Comparison of ENCODE assay signal across 17 cellular contexts in the genomic region with DNA sequence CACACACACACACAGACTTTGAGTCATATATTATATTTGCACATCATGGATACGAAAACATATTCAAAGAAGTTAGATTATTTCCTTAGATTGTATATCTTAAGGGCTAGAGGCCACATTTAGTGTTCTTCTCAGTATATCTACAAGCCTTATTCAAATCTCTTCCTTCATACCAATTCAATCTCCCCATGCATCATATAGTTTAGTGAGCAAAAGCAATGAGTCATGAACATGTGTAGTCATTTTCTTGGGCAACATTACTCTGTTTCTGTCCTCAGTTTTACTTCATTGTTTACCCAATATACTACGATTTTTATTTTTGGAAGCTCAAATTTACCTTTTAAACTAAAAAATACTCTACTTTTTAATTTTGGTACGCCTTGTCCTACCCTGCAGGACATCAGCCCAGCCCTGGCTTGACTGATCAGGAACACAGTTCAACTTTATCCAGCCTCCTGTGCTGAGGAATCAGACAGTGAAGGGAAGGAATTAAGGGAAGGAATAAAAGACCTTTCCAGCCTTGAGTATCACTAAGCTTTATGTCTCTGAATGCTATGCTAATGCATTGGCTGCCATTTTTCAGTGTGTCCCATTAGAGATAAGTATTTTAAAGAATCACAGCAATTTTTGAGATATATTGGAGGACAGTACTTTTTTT.
A peak's percentile ranks its signal among the peaks of the same experiment; 100 is the strongest.
DNase-seq lines count a peak whose midpoint lies in the region; ATAC-seq and TF ChIP-seq lines count a peak whose summit lies in the region.
"Had no signal": no experiment of that assay in that cellular context is flagged by ENCODE, and none has a peak within 500 bp of the region (broad histone marks: within the 10 kb centered on the region; RNA-seq: fewer than 3 reads in every experiment).

No MANE protein-coding gene starts in this region.

- TF ChIP-seq POLR2A in IMR-90 (IDR thresholded peaks at IDR 0.05; ENCODE audit: low read depth, low read length) (no peak), thyroid gland (IDR thresholded peaks at IDR 0.05) (no peak)

- peak overlapping the region; percentile 66 for H2AFZ ChIP-seq in IMR-90 (replicated peaks; ENCODE audit: low read length, poor library complexity)

- H2AK5ac ChIP-seq in IMR-90 (ENCODE audit: low read depth, low read length), result peak overlapping the region; percentile 96

- no peaks in the 10 kb centered on the region for H3K9me1 ChIP-seq in IMR-90 (ENCODE audit: insufficient read depth, low read length)

- no peaks in the 10 kb centered on the region for H4K20me1 ChIP-seq in IMR-90 (ENCODE audit: insufficient read depth, low read length)

- peak overlapping the region; percentile 80; the same call in 1 of the 2 replicates for H3K9ac ChIP-seq in IMR-90 (ENCODE audit: low read depth, low read length)

- peak overlapping the region; percentile 97 for H2BK5ac ChIP-seq in IMR-90 (ENCODE audit: low read depth, low read length, poor library complexity, severe bottlenecking)

- DNase-seq in AG08395 (ENCODE audit: low spot score) (peak; percentile 61), IMR-90 (peak; percentile 90), brain microvascular endothelial cell (no peak), fibroblast of the conjunctiva (ENCODE audit: low read depth) (peak; percentile 43), thyroid gland (no peak), NCI-H128 (lab: John Stamatoyannopoulos, UW; ENCODE audit: unreplicated experiment) (no peak), NOMO-1 treated with DMSO at 0.1 percent for 48 hours (lab: John Stamatoyannopoulos, UW; ENCODE audit: unreplicated experiment) (no peak), SIG-M5 (lab: John Stamatoyannopoulos, UW) (no peak)
- DNase-seq: activated CD8-positive, alpha-beta memory T cell treated with anti-CD3 and anti-CD28 coated beads for 24 hours; activated effector memory CD4-positive, alpha-beta T cell treated with Interleukin-2 at 50 U/mL for 16 hours; effector CD4-positive, alpha-beta T cell; GOT3; head of caudate nucleus; kidney; NCI-H1417; stimulated activated naive CD4-positive, alpha-beta T cell had no signal

- H4K8ac ChIP-seq in IMR-90 (ENCODE audit: low read depth in 2 of 2, low read length in 2 of 2), result peak overlapping the region; percentile 66 to 95

- intact Hi-C loops in IMR-90 (cut with micrococcal nuclease), result no loop called here
- intact Hi-C loops in thyroid gland (cut with DNase I), result no loop called here

- H2BK15ac ChIP-seq in IMR-90 (ENCODE audit: low read depth, low read length), result peak overlapping the region; percentile 94

- in situ Hi-C loops in IMR-90 (cut with MboI; ENCODE audit: low sequenced_read_pairs), result no loop called here
- in situ Hi-C loops in brain microvascular endothelial cell (cut with HindIII; ENCODE audit: low pct_ligation_motif_present, low sequenced_read_pairs), result no loop called here

- H3K23ac ChIP-seq in IMR-90 (ENCODE audit: low read depth, low read length), result peak overlapping the region; percentile 43; the same call in 1 of the 2 replicates

- peak overlapping the region; percentile 90 for H3K4me2 ChIP-seq in IMR-90 (ENCODE audit: low read depth, low read length)

- ATAC-seq in IMR-90 (ENCODE audit: low read depth), result peak; percentile 98

- CTCF ChIA-PET in IMR-90 (lab: Yijun Ruan, JAX), result interaction anchor here (0.6 to 0.9 kb wide), 2 partner anchors 9 to 23 kb away, joined by 3 read pairs; no protein-coding TSS in a partner anchor

- no peaks in the 10 kb centered on the region for H3K27me3 ChIP-seq in IMR-90 (ENCODE audit: control insufficient read depth, insufficient read depth, low read length)
- no peaks in the 10 kb centered on the region for H3K27me3 ChIP-seq in brain microvascular endothelial cell (replicated peaks)
- no peaks in the 10 kb centered on the region for H3K27me3 ChIP-seq in thyroid gland
- H3K27me3 ChIP-seq: ascending aorta had no signal

- H3K36me3 ChIP-seq in IMR-90 (ENCODE audit: control insufficient read depth, insufficient read depth, low read length), result no peaks in the 10 kb centered on the region; the same call in 1 of the 2 replicates
- no peaks in the 10 kb centered on the region for H3K36me3 ChIP-seq in brain microvascular endothelial cell (replicated peaks)
- H3K36me3 ChIP-seq in thyroid gland, result no peaks in the 10 kb centered on the region
- H3K36me3 ChIP-seq: ascending aorta had no signal

- no peak overlapping the region for H3K4me3 ChIP-seq in IMR-90 (ENCODE audit: insufficient read depth, low read depth, low read length)
- H3K4me3 ChIP-seq in brain microvascular endothelial cell (ENCODE audit: low read depth, low read length), result no peak overlapping the region
- no peak overlapping the region for H3K4me3 ChIP-seq in thyroid gland (replicated peaks in 1 of 3)
- H3K4me3 ChIP-seq: ascending aorta had no signal

- H3K4ac ChIP-seq in IMR-90 (ENCODE audit: low read depth, low read length), result peak overlapping the region; percentile 78

- BruUV-seq in IMR-90 (replicated peaks; lab: Mats Ljungman, UMichigan), result no TSS peak

- dilution Hi-C loops in IMR-90 (cut with HindIII; ENCODE audit: low sequenced_read_pairs, unreplicated experiment), result no loop called here

- TF ChIP-seq RAD21 in IMR-90 (IDR thresholded peaks at IDR 0.05; ENCODE audit: low read length), result no peak

- H3K4me1 ChIP-seq in IMR-90 (ENCODE audit: control insufficient read depth, insufficient read depth, low read length) (peaks cover 3% of the 10 kb centered on the region), thyroid gland (no peaks in the 10 kb centered on the region)
- H3K4me1 ChIP-seq: ascending aorta had no signal

- POLR2A ChIA-PET in IMR-90 (lab: Charles Lee; ENCODE audit: unreplicated experiment), result interaction anchor here (0.6 kb wide), 3 partner anchors 25 to 203 kb away, joined by 3 to 4 read pairs (median 3); no protein-coding TSS in a partner anchor

- 0 out of 2 replicates have a peak, but pooled peaks cover under 1% of the 10 kb centered on the region for H3K9me3 ChIP-seq in IMR-90 (ENCODE audit: control insufficient read depth, insufficient read depth, low read length)
- H3K9me3 ChIP-seq in thyroid gland, result no peaks in the 10 kb centered on the region
- H3K9me3 ChIP-seq: ascending aorta had no signal

- no peak overlapping the region for H2AK9ac ChIP-seq in IMR-90 (replicated peaks; ENCODE audit: low read depth, low read length, poor library complexity)

- H3K56ac ChIP-seq in IMR-90 (ENCODE audit: extremely low read depth, insufficient read depth, low read length), result peak overlapping the region; percentile 60; the same call in 1 of the 2 replicates

- peak overlapping the region; percentile 76 for H3K14ac ChIP-seq in IMR-90 (replicated peaks; ENCODE audit: low read depth, low read length)

- WGBS in IMR-90 (ENCODE audit: extremely low coverage in 2 of 2, insufficient read length in 1 of 2), 2 experiments, result no CpG with 5 or more reads among the region's 3 CpGs
- WGBS in thyroid gland, 2 donors, result 86 to 88% methylated on average over 3 of the region's 3 CpGs

- H2BK120ac ChIP-seq in IMR-90 (ENCODE audit: low read depth, low read length), result peak overlapping the region; percentile 93

- no peak for TF ChIP-seq CTCF in IMR-90 (conservative IDR thresholded peaks at IDR 0.05; ENCODE audit: low read depth, low read length)
- no peak for TF ChIP-seq CTCF in brain microvascular endothelial cell (IDR thresholded peaks at IDR 0.05; ENCODE audit: low read depth, low read length, missing control alignments)
- TF ChIP-seq CTCF in thyroid gland (IDR thresholded peaks at IDR 0.05), result no peak

- peak overlapping the region; percentile 100 for H3K18ac ChIP-seq in IMR-90 (ENCODE audit: low read depth, low read length)

- H3K79me1 ChIP-seq in IMR-90 (ENCODE audit: low read depth in 1 of 2, low read length in 2 of 2), result no peaks in the 10 kb centered on the region

- peak overlapping the region; percentile 78 for H2BK20ac ChIP-seq in IMR-90 (ENCODE audit: low read depth, low read length)

- H3K27ac ChIP-seq in IMR-90 (ENCODE audit: insufficient read depth, low read length), result peak overlapping the region; percentile 97
- peak overlapping the region; percentile 37 for H3K27ac ChIP-seq in brain microvascular endothelial cell
- no peak overlapping the region for H3K27ac ChIP-seq in thyroid gland
- H3K27ac ChIP-seq: ascending aorta had no signal

- peak overlapping the region; percentile 95 for H4K5ac ChIP-seq in IMR-90 (ENCODE audit: low read depth, low read length)

- H4K91ac ChIP-seq in IMR-90 (ENCODE audit: insufficient read depth, low read depth, low read length), result peak overlapping the region; percentile 92

TF ChIP-seq in IMR-90, 13 proteins besides CTCF, POLR2A, EP300 and RAD21:
- TF ChIP-seq BHLHE40 (IDR thresholded peaks at IDR 0.05; ENCODE audit: low read depth, low read length) (no peak), FOS (IDR thresholded peaks at IDR 0.05; ENCODE audit: low read depth, low read length) (peak; percentile 85)

Comparison
In these comparisons a context has a peak if more than half of its experiments do, and no peak if none do; other contexts are left out.
1. DNase-seq: peak in AG08395 (single experiment), IMR-90 (single experiment) and fibroblast of the conjunctiva (single experiment); none in brain microvascular endothelial cell (single experiment), thyroid gland (0 of 2), NCI-H128 (single experiment), NOMO-1 treated with DMSO at 0.1 percent for 48 hours (single experiment) and SIG-M5 (single experiment).
2. H3K27ac ChIP-seq: peak in IMR-90 (single experiment) and brain microvascular endothelial cell (single experiment); none in thyroid gland (0 of 3).